15 cellular contexts compared by ENCODE assay signal in the genomic region with DNA sequence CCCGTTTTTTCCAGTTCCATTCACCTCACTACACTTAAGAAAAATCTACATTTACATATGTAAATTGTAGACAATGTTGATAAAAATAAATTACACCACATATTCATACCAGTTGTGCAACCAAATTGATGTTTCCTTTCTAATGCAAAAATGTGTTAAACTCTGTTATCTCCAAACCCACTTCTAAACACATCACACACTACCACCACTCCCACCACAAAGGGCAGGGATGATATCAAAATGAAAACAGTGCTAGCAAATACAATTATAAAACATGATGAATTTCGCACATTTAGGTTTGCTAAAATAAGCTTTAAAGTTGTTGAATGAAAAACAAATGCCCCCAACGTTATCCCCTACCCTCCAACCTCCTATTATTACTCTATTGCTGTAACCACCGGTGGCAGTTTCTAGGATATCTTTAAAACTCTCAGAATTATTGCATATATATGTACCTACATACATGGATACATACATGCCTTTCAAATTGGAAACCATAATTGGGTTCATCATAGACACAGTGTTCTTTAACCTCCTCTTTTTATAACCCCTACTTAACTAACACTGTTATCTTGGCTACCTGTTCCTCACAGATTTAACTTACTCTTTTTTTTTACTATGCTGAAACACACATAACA. TPM values are rescaled to one million over a fixed set of nuclear protein-coding genes. Genes with fewer than 3 reads are reported as not detected.
DNase-seq lines count a peak whose midpoint lies in the region; ATAC-seq, FAIRE-seq and TF ChIP-seq lines count a peak whose summit lies in the region.
"Had no signal": no experiment of that assay in that cellular context is flagged by ENCODE, and none has a peak within 500 bp of the region (broad histone marks: within the 10 kb centered on the region; RNA-seq: fewer than 3 reads in every experiment).

No MANE protein-coding gene starts in this region.

- FAIRE-seq in D721Med (lab: Jason Lieb, UNC), result no peak

- POLR2A ChIA-PET in T-cell (lab: Charles Lee), result no interaction called here

- peaks cover 2 to 5% of the 10 kb centered on the region in 2 donors for H3K36me3 Mint-ChIP-seq in activated T-cell treated with anti-CD3 and anti-CD28 coated beads, Interleukin-2, amount 50 U/mL, for 72 hours (ENCODE audit: insufficient read depth in 2 of 2)
- peaks cover 17% of the 10 kb centered on the region for H3K36me3 Mint-ChIP-seq in T-cell
- H3K36me3 Mint-ChIP-seq in brain, result peaks cover 18% of the 10 kb centered on the region
- peaks cover 9% of the 10 kb centered on the region for H3K36me3 Mint-ChIP-seq in stimulated activated effector memory CD8-positive, alpha-beta T cell treated with anti-CD3 and anti-CD28 coated beads, Interleukin-12 subunit alpha, Interleukin-12 subunit beta, amount 100 ng/mL, for 72 hours

- intact Hi-C loops in posterior cingulate gyrus (cut with DNase I), result no loop called here

- CTCF ChIA-PET in T-cell (lab: Charles Lee), result interaction anchor here in 1 of 2 donors (0.6 kb wide), 1 partner anchor 52 kb away, joined by 5 read pairs; no protein-coding TSS in a partner anchor

- peak; percentile 42 to 59 for DNase-seq in activated T-cell treated with anti-CD3 and anti-CD28 coated beads, Interleukin-2, amount 50 U/mL, for 72 hours
- no peak for DNase-seq in activated T-cell treated with anti-CD3 and anti-CD28 coated beads, Interleukin-2, amount 50 U/mL, for 1 hour
- DNase-seq in T-cell (no peak), D721Med (ENCODE audit: insufficient read length, low spot score) (no peak), hepatic stellate cell (ENCODE audit: low spot score) (no peak), posterior cingulate gyrus (no peak)
- no peak for DNase-seq in stimulated activated effector memory CD8-positive, alpha-beta T cell treated with anti-CD3 and anti-CD28 coated beads, Interleukin-12 subunit alpha, Interleukin-12 subunit beta, amount 100 ng/mL, for 72 hours (ENCODE audit: low spot score in 2 of 2)
- DNase-seq: adrenal gland; H7; NCI-H2029; sigmoid colon; stimulated activated CD4-positive, alpha-beta T cell treated with anti-CD3 and anti-CD28 coated beads, Interleukin-1b, Interleukin-23, amount 100 ng/mL, for 48 hours; uterus had no signal

- no peaks in the 10 kb centered on the region for H3K9me3 Mint-ChIP-seq in activated T-cell treated with anti-CD3 and anti-CD28 coated beads, Interleukin-2, amount 50 U/mL, for 72 hours
- H3K9me3 Mint-ChIP-seq in T-cell, result no peaks in the 10 kb centered on the region
- peaks cover 0 to 5% (median 2%) of the 10 kb centered on the region in 5 experiments for H3K9me3 Mint-ChIP-seq in brain
- no peaks in the 10 kb centered on the region for H3K9me3 Mint-ChIP-seq in stimulated activated effector memory CD8-positive, alpha-beta T cell treated with anti-CD3 and anti-CD28 coated beads, Interleukin-12 subunit alpha, Interleukin-12 subunit beta, amount 100 ng/mL, for 72 hours
- H3K9me3 Mint-ChIP-seq: IgD-negative memory B cell had no signal

- H3K4me1 Mint-ChIP-seq in activated T-cell treated with anti-CD3 and anti-CD28 coated beads, Interleukin-2, amount 50 U/mL, for 72 hours (ENCODE audit: low read depth), result peaks cover 95% of the 10 kb centered on the region
- H3K4me1 Mint-ChIP-seq in T-cell, result peaks cover 85 to 90% (median 86%) of the 10 kb centered on the region in 3 donors
- H3K4me1 Mint-ChIP-seq in brain, result peaks cover 62% of the 10 kb centered on the region
- peaks cover 34% of the 10 kb centered on the region for H3K4me1 Mint-ChIP-seq in stimulated activated effector memory CD8-positive, alpha-beta T cell treated with anti-CD3 and anti-CD28 coated beads, Interleukin-12 subunit alpha, Interleukin-12 subunit beta, amount 100 ng/mL, for 72 hours

- peak overlapping the region; percentile 88 for H3K27ac Mint-ChIP-seq in activated T-cell treated with anti-CD3 and anti-CD28 coated beads, Interleukin-2, amount 50 U/mL, for 72 hours
- H3K27ac Mint-ChIP-seq in T-cell (peak overlapping the region; percentile 71 to 83), brain (peak overlapping the region in 3 of 5 experiments; percentile 8 to 84 (median 73))
- peak overlapping the region; percentile 1 for H3K27ac Mint-ChIP-seq in stimulated activated effector memory CD8-positive, alpha-beta T cell treated with anti-CD3 and anti-CD28 coated beads, Interleukin-12 subunit alpha, Interleukin-12 subunit beta, amount 100 ng/mL, for 72 hours
- H3K27ac Mint-ChIP-seq: IgD-negative memory B cell had no signal

- peak overlapping the region; percentile 69 to 72 for H3K4me3 Mint-ChIP-seq in activated T-cell treated with anti-CD3 and anti-CD28 coated beads, Interleukin-2, amount 50 U/mL, for 72 hours
- peak overlapping the region; percentile 15 to 82 (median 50) for H3K4me3 Mint-ChIP-seq in T-cell
- peak overlapping the region in 1 of 5 experiments; percentile 34 for H3K4me3 Mint-ChIP-seq in brain
- no peak overlapping the region for H3K4me3 Mint-ChIP-seq in stimulated activated effector memory CD8-positive, alpha-beta T cell treated with anti-CD3 and anti-CD28 coated beads, Interleukin-12 subunit alpha, Interleukin-12 subunit beta, amount 100 ng/mL, for 72 hours
- H3K4me3 Mint-ChIP-seq: IgD-negative memory B cell had no signal

- ATAC-seq in activated T-cell treated with anti-CD3 and anti-CD28 coated beads, Interleukin-2, amount 50 U/mL, for 72 hours (replicated peaks in 1 of 2), result peak; percentile 61 to 84
- peak; percentile 35 to 67 (median 47) for ATAC-seq in T-cell (replicated peaks in 1 of 4)
- peak; percentile 66 for ATAC-seq in stimulated activated effector memory CD8-positive, alpha-beta T cell treated with anti-CD3 and anti-CD28 coated beads, Interleukin-12 subunit alpha, Interleukin-12 subunit beta, amount 100 ng/mL, for 72 hours

- no peaks in the 10 kb centered on the region for H3K27me3 Mint-ChIP-seq in activated T-cell treated with anti-CD3 and anti-CD28 coated beads, Interleukin-2, amount 50 U/mL, for 72 hours (ENCODE audit: low read depth)
- no peaks in the 10 kb centered on the region for H3K27me3 Mint-ChIP-seq in T-cell
- H3K27me3 Mint-ChIP-seq in brain, result no peaks in the 10 kb centered on the region
- H3K27me3 Mint-ChIP-seq: IgD-negative memory B cell had no signal

- no peak for TF ChIP-seq CTCF in brain (conservative IDR thresholded peaks at IDR 0.05)
- no peak for TF ChIP-seq CTCF in D721Med (IDR thresholded peaks at IDR 0.05; ENCODE audit: insufficient read depth, missing control alignments)

RNA-seq across cellular contexts. Expression of a gene that starts 21.4 kb away (rescaled TPM):
- total RNA-seq in activated T-cell treated with anti-CD3 and anti-CD28 coated beads, Interleukin-2, amount 50 U/mL, for 72 hours, result 10 to 100 TPM; 41.1 to 48.3 TPM
- total RNA-seq in T-cell, result 100 to 1,000 TPM; 109 to 170 (median 112) TPM
- polyA plus RNA-seq in brain (ENCODE audit: insufficient read depth, low read depth, low replicate concordance), result 9.8 TPM

Comparison
In these comparisons a context has a peak if more than half of its experiments do, and no peak if none do; other contexts are left out.
1. DNase-seq: peak in activated T-cell treated with anti-CD3 and anti-CD28 coated beads, Interleukin-2, amount 50 U/mL, for 72 hours (2 of 2); none in activated T-cell treated with anti-CD3 and anti-CD28 coated beads, Interleukin-2, amount 50 U/mL, for 1 hour (single experiment), T-cell (0 of 34), stimulated activated effector memory CD8-positive, alpha-beta T cell treated with anti-CD3 and anti-CD28 coated beads, Interleukin-12 subunit alpha, Interleukin-12 subunit beta, amount 100 ng/mL, for 72 hours (0 of 2), D721Med (single experiment), hepatic stellate cell (single experiment) and posterior cingulate gyrus (0 of 10).
2. H3K27ac Mint-ChIP-seq: peak in every context shown above with its lines; median percentile 88 in activated T-cell treated with anti-CD3 and anti-CD28 coated beads, Interleukin-2, amount 50 U/mL, for 72 hours; 77 in T-cell; 73 in brain; 1 in stimulated activated effector memory CD8-positive, alpha-beta T cell treated with anti-CD3 and anti-CD28 coated beads, Interleukin-12 subunit alpha, Interleukin-12 subunit beta, amount 100 ng/mL, for 72 hours.
3. Peak in every context shown above with its lines, with median percentiles within 50 percentile points of each other: ATAC-seq.